ENCODE assay signal across 1 cellular context in the genomic region with DNA sequence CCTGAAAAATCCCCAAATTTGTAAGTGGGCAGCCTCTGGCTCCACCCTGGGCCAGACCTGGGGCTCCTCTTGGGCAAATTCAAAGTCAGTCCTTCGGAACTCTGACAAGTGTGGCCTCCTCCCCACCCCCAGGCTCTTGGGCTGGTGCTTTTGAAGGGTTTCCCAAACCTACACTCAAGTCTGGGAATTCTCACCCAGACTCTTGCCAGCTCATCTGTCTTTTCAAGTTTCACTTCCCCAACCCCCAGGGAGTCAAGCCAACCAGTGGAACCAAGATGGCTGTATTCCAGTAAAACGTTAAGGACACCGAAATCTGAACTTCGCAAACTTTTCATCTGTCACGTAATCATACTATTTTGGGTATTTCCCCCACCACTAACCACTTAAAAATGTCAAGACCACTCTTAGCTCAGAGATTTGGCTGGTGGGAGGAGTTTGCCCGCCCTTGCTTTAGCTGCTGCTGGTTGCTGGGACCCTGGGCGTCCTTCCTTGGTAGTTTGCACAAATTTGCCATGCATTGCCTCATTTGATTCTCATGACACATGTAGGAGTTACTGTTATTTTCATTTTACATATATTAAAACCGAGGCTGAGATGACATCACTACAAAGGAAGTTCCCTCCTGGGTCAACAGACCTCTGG.
TF ChIP-seq lines count a peak whose summit lies in the region.

No MANE protein-coding gene starts in this region.

TF ChIP-seq in GM23338, 12 proteins besides CTCF, POLR2A, EP300 and RAD21 (continued from another document):
- TF ChIP-seq, protein P1, sequence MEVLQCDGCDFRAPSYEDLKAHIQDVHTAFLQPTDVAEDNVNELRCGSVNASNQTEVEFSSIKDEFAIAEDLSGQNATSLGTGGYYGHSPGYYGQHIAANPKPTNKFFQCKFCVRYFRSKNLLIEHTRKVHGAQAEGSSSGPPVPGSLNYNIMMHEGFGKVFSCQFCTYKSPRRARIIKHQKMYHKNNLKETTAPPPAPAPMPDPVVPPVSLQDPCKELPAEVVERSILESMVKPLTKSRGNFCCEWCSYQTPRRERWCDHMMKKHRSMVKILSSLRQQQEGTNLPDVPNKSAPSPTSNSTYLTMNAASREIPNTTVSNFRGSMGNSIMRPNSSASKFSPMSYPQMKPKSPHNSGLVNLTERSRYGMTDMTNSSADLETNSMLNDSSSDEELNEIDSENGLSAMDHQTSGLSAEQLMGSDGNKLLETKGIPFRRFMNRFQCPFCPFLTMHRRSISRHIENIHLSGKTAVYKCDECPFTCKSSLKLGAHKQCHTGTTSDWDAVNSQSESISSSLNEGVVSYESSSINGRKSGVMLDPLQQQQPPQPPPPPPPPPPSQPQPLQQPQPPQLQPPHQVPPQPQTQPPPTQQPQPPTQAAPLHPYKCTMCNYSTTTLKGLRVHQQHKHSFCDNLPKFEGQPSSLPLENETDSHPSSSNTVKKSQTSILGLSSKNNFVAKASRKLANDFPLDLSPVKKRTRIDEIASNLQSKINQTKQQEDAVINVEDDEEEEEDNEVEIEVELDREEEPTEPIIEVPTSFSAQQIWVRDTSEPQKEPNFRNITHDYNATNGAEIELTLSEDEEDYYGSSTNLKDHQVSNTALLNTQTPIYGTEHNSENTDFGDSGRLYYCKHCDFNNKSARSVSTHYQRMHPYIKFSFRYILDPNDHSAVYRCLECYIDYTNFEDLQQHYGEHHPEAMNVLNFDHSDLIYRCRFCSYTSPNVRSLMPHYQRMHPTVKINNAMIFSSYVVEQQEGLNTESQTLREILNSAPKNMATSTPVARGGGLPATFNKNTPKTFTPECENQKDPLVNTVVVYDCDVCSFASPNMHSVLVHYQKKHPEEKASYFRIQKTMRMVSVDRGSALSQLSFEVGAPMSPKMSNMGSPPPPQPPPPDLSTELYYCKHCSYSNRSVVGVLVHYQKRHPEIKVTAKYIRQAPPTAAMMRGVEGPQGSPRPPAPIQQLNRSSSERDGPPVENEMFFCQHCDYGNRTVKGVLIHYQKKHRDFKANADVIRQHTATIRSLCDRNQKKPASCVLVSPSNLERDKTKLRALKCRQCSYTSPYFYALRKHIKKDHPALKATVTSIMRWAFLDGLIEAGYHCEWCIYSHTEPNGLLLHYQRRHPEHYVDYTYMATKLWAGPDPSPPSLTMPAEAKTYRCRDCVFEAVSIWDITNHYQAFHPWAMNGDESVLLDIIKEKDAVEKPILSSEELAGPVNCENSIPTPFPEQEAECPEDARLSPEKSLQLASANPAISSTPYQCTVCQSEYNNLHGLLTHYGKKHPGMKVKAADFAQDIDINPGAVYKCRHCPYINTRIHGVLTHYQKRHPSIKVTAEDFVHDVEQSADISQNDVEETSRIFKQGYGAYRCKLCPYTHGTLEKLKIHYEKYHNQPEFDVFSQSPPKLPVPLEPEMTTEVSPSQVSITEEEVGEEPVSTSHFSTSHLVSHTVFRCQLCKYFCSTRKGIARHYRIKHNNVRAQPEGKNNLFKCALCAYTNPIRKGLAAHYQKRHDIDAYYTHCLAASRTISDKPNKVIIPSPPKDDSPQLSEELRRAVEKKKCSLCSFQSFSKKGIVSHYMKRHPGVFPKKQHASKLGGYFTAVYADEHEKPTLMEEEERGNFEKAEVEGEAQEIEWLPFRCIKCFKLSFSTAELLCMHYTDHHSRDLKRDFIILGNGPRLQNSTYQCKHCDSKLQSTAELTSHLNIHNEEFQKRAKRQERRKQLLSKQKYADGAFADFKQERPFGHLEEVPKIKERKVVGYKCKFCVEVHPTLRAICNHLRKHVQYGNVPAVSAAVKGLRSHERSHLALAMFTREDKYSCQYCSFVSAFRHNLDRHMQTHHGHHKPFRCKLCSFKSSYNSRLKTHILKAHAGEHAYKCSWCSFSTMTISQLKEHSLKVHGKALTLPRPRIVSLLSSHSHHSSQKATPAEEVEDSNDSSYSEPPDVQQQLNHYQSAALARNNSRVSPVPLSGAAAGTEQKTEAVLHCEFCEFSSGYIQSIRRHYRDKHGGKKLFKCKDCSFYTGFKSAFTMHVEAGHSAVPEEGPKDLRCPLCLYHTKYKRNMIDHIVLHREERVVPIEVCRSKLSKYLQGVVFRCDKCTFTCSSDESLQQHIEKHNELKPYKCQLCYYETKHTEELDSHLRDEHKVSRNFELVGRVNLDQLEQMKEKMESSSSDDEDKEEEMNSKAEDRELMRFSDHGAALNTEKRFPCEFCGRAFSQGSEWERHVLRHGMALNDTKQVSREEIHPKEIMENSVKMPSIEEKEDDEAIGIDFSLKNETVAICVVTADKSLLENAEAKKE (CRISPR knock-in tag; IDR thresholded peaks at IDR 0.05): no peak
- no peak for TF ChIP-seq EZH2 (IDR thresholded peaks at IDR 0.05; ENCODE audit: low read depth, unreplicated experiment)
- TF ChIP-seq ZNF331 (CRISPR knock-in tag; IDR thresholded peaks at IDR 0.05; ENCODE audit: low read depth): no peak
- TF ChIP-seq JUNB (IDR thresholded peaks at IDR 0.05; ENCODE audit: unreplicated experiment): no peak
- TF ChIP-seq, protein P2, sequence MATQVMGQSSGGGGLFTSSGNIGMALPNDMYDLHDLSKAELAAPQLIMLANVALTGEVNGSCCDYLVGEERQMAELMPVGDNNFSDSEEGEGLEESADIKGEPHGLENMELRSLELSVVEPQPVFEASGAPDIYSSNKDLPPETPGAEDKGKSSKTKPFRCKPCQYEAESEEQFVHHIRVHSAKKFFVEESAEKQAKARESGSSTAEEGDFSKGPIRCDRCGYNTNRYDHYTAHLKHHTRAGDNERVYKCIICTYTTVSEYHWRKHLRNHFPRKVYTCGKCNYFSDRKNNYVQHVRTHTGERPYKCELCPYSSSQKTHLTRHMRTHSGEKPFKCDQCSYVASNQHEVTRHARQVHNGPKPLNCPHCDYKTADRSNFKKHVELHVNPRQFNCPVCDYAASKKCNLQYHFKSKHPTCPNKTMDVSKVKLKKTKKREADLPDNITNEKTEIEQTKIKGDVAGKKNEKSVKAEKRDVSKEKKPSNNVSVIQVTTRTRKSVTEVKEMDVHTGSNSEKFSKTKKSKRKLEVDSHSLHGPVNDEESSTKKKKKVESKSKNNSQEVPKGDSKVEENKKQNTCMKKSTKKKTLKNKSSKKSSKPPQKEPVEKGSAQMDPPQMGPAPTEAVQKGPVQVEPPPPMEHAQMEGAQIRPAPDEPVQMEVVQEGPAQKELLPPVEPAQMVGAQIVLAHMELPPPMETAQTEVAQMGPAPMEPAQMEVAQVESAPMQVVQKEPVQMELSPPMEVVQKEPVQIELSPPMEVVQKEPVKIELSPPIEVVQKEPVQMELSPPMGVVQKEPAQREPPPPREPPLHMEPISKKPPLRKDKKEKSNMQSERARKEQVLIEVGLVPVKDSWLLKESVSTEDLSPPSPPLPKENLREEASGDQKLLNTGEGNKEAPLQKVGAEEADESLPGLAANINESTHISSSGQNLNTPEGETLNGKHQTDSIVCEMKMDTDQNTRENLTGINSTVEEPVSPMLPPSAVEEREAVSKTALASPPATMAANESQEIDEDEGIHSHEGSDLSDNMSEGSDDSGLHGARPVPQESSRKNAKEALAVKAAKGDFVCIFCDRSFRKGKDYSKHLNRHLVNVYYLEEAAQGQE (IDR thresholded peaks at IDR 0.05; ENCODE audit: unreplicated experiment): no peak
